ENCODE assay signal across 8 cellular contexts in genomic region chr5:112419050-112419595, GRCh38. TPM values are rescaled to one million over a fixed set of nuclear protein-coding genes. Genes with fewer than 3 reads are reported as not detected.
DNase-seq lines count a peak whose midpoint lies in the region; ATAC-seq and TF ChIP-seq lines count a peak whose summit lies in the region.

Gene EPB41L4A, minus strand, starts transcription at chr5:112419277. Its CDS starts 238 bp downstream, at chr5:112419039.

- intact Hi-C loops in breast epithelium (cut with DNase I; ENCODE audit: low total_unique reads): no loop called here

- H3K4me1 ChIP-seq in breast epithelium (no peaks in the 10 kb centered on the region), skeletal muscle tissue (ENCODE audit: control insufficient read depth in 3 of 3, insufficient read depth in 3 of 3, low read length in 3 of 3) (peaks cover 3 to 19% (median 3%) of the 10 kb centered on the region in 3 donors)

- H3K4me3 ChIP-seq in breast epithelium (peak within 1 kb of the TSS; percentile 68 to 85 (median 72)), skeletal muscle tissue (ENCODE audit: low read length in 3 of 3) (peak within 1 kb of the TSS; percentile 85 to 88 (median 86))

- H3K27me3 ChIP-seq in breast epithelium (no peaks in the 10 kb centered on the region), skeletal muscle tissue (ENCODE audit: control insufficient read depth in 3 of 3, insufficient read depth in 3 of 3, low read length in 3 of 3) (peaks cover 13 to 35% (median 19%) of the 10 kb centered on the region in 3 donors)

- TF ChIP-seq POLR2A in breast epithelium (IDR thresholded peaks at IDR 0.05): no peak

- no peak for TF ChIP-seq CTCF in breast epithelium (IDR thresholded peaks at IDR 0.05)

- H3K36me3 ChIP-seq in breast epithelium (no peaks in the 10 kb centered on the region), skeletal muscle tissue (ENCODE audit: control insufficient read depth in 3 of 3, insufficient read depth in 3 of 3, low read length in 3 of 3) (no peaks in the 10 kb centered on the region)

- DNase-seq in activated CD8-positive, alpha-beta memory T cell treated with anti-CD3 and anti-CD28 coated beads, Interleukin-2, amount 50 U/mL, for 48 hours: peak; percentile 52
- no peak for DNase-seq in activated CD8-positive, alpha-beta memory T cell treated with anti-CD3 and anti-CD28 coated beads for 24 hours
- DNase-seq in M059J (ENCODE audit: low read depth) (peak; percentile 2), breast epithelium (ENCODE audit: low spot score in 2 of 2) (peak in 1 of 2 donors; percentile 51), iPS-NIHi7 (ENCODE audit: extremely low spot score) (peak; percentile 50)

- no peak for ATAC-seq in HG02884 (IDR thresholded peaks at IDR 0.05; ENCODE audit: unreplicated experiment)
- ATAC-seq in HG03135 (IDR thresholded peaks at IDR 0.05; ENCODE audit: unreplicated experiment): no peak

- H3K27ac ChIP-seq in breast epithelium (peak within 1 kb of the TSS; percentile 70 to 81), skeletal muscle tissue (ENCODE audit: low read depth, low read length) (peak within 1 kb of the TSS; percentile 46)

- H3K9ac ChIP-seq in skeletal muscle tissue (ENCODE audit: low read depth in 1 of 3, low read length in 3 of 3): peak within 1 kb of the TSS; percentile 61 to 70 (median 64)

- no peaks in the 10 kb centered on the region for H3K9me3 ChIP-seq in breast epithelium
- H3K9me3 ChIP-seq in skeletal muscle tissue (ENCODE audit: control insufficient read depth in 3 of 3, low read length in 3 of 3): no peaks in the 10 kb centered on the region

RNA-seq across cellular contexts. Expression of gene EPB41L4A, which starts in this region (rescaled TPM):
- not detected in 2 replicates for total RNA-seq in M059J (2014; rRNA removed; shearing (Covaris generic))
- total RNA-seq in breast epithelium (10 to 100 TPM; 22.0 to 25.9 (median 22.6) TPM), skeletal muscle tissue (21.4 TPM)

Comparison
In these comparisons a context has a peak if more than half of its experiments do, and no peak if none do; other contexts are left out.
1. RNA of gene EPB41L4A (total RNA-seq): 22.0 to 25.9 TPM in breast epithelium and 21.4 TPM in skeletal muscle tissue (single experiment); not detected in M059J; every median in the first group is over 10 times any median in the second.
2. Peak in DNase-seq in M059J; RNA of the gene not detected or under 1 TPM.